ENCODE assay signal across 8 cellular contexts in the genomic region with DNA sequence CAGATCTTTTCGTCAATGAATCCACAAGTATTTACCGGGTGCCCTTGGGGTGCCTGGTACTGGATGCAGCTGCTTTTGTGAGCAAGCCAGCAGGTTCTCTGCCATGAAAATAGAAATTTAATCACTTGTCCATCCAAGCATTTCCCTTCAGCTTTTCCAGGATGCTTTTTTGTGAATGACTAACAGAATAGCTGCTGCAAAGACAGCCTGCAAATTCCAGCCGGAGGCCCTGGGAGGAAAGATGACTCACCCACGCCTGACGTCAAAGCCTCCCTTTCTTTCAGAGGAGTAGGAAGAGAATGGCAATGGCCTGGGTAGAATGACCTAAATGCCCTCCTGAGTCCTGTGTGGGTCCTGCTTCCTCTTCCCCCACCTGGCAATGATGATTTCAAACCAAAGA.
DNase-seq lines count a peak whose midpoint lies in the region; ATAC-seq and TF ChIP-seq lines count a peak whose summit lies in the region.

No MANE protein-coding gene starts in this region.

- H3K36me3 ChIP-seq in H7 (replicated peaks; ENCODE audit: control insufficient read depth, insufficient read depth, low read length), result no peaks in the 10 kb centered on the region
- no peaks in the 10 kb centered on the region for H3K36me3 ChIP-seq in Karpas-422 (ENCODE audit: insufficient read depth, low read length)

- TF ChIP-seq CTCF in fibroblast of the aortic adventitia (IDR thresholded peaks at IDR 0.05; ENCODE audit: insufficient read depth, low read length) (no peak), neural crest cell (conservative IDR thresholded peaks at IDR 0.05) (no peak)

- H3K9ac ChIP-seq in Karpas-422 (ENCODE audit: low read length), result no peak overlapping the region

- no peaks in the 10 kb centered on the region for H3K79me2 ChIP-seq in Karpas-422 (ENCODE audit: low read length)

- peaks cover 8% of the 10 kb centered on the region for H3K36me3 Mint-ChIP-seq in neural crest cell (ENCODE audit: low read depth)

- no peaks in the 10 kb centered on the region for H4K20me1 ChIP-seq in Karpas-422 (ENCODE audit: insufficient read depth, low read depth, low read length)

- H3K27ac Mint-ChIP-seq in neural crest cell (ENCODE audit: unreplicated experiment), result peak overlapping the region; percentile 99

- H3K27me3 Mint-ChIP-seq in neural crest cell (ENCODE audit: low read depth), result no peaks in the 10 kb centered on the region

- H3K9me3 ChIP-seq in Karpas-422 (ENCODE audit: low read length), result no peaks in the 10 kb centered on the region

- H3K4me3 Mint-ChIP-seq in neural crest cell, result peak overlapping the region; percentile 97

- H3K27me3 ChIP-seq in H7 (ENCODE audit: control insufficient read depth, insufficient read depth, low read length) (no peaks in the 10 kb centered on the region), Karpas-422 (ENCODE audit: low read length) (no peaks in the 10 kb centered on the region)

- H3K9me2 ChIP-seq in Karpas-422 (replicated peaks; ENCODE audit: insufficient read depth, low read length), result no peaks in the 10 kb centered on the region

- ATAC-seq in HG03342 (IDR thresholded peaks at IDR 0.05; ENCODE audit: unreplicated experiment) (no peak), GM21786 (IDR thresholded peaks at IDR 0.05; ENCODE audit: unreplicated experiment) (no peak)

- no peak overlapping the region for H2AFZ ChIP-seq in Karpas-422 (ENCODE audit: low read length)

- DNase-seq in H7, result peak; percentile 72
- DNase-seq in SHP77 treated with DMSO at 0.1 percent for 48 hours (lab: John Stamatoyannopoulos, UW), result peak; percentile 89
- DNase-seq in fibroblast of the aortic adventitia (ENCODE audit: low read depth), result peak; percentile 97
- DNase-seq in neural crest cell (ENCODE audit: low read depth, low spot score), result peak; percentile 52
- DNase-seq in activated T-cell treated with anti-CD3 and anti-CD28 coated beads, Interleukin-2, amount 50 U/mL, for 48 hours, result no peak
- DNase-seq in Karpas-422, result no peak

- H3K9me3 Mint-ChIP-seq in neural crest cell, result no peaks in the 10 kb centered on the region

- H3K4me1 Mint-ChIP-seq in neural crest cell, result peaks cover 66% of the 10 kb centered on the region

- no peak overlapping the region for H3K4me3 ChIP-seq in H7 (ENCODE audit: insufficient read depth, low read depth, low read length)
- peak overlapping the region; percentile 34 for H3K4me3 ChIP-seq in fibroblast of the aortic adventitia (ENCODE audit: low read depth, low read length)
- no peak overlapping the region for H3K4me3 ChIP-seq in Karpas-422 (ENCODE audit: low read length)

- no peaks in the 10 kb centered on the region for H3K4me1 ChIP-seq in Karpas-422 (ENCODE audit: low read length)

- no peak overlapping the region for H3K27ac ChIP-seq in Karpas-422 (ENCODE audit: low read length)

- H3K4me2 ChIP-seq in Karpas-422 (ENCODE audit: low read depth, low read length, poor library complexity, severe bottlenecking), result no peak overlapping the region

Comparison
In these comparisons a context has a peak if more than half of its experiments do, and no peak if none do; other contexts are left out.
1. DNase-seq: peak in H7 (single experiment), SHP77 treated with DMSO at 0.1 percent for 48 hours (single experiment), fibroblast of the aortic adventitia (single experiment) and neural crest cell (single experiment); none in activated T-cell treated with anti-CD3 and anti-CD28 coated beads, Interleukin-2, amount 50 U/mL, for 48 hours (0 of 2) and Karpas-422 (single experiment).